1 cellular context compared by ENCODE assay signal in the genomic region with DNA sequence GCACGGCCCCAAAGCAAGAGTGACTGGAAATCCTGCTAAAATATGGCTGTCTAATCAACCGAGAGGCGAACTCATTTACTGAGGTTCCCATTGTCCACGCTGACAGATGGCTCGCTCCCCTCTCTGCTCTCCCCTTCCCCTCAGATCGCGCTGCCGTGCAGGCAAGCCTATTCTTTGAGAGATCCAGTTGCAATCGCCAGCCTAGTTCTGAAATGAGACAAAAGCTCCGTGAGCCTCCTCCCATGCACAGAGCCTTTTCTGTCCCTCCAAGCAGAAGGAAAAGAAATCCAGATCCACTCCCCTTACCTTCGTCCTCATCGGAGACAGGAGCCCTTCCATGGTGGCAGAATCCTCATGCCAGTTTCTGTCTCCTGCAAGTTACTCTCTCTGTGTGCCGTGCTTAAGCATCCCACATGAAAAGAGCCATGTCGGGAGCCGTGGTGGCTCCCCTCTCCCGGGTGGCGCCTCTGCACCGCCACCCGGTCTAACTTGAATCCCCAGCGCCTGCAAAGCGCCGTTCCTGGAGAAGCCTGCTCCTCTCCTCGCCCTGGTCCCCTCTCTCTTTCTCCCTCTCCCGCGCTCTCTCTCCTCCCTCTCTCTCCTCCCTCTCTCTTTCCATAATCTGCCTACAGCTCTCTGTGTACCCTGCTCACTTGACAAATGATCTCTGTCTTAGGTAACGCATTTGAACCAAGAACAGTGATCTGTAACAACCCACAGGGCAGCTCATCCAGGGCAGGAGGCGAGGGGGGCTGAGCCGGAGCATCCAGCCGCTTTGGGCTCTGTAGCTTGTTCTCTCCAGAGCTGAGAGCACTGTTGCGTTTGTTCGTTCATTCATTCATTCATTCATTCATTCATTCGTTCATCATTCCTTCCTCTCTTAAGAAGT.
TF ChIP-seq lines count a peak whose summit lies in the region.

No MANE protein-coding gene starts in this region.

TF ChIP-seq in GM12878, 131 proteins besides CTCF, POLR2A, EP300 and RAD21:
- TF ChIP-seq HDGF (IDR thresholded peaks at IDR 0.05) (no peak), ZNF24 (IDR thresholded peaks at IDR 0.05) (peak; percentile 94)
